In genomic region chr2:46134531-46135229, GRCh38 we compare ENCODE assay signal across 11 cellular contexts.
A peak's percentile ranks its signal among the peaks of the same experiment; 100 is the strongest.
DNase-seq lines count a peak whose midpoint lies in the region; ATAC-seq and TF ChIP-seq lines count a peak whose summit lies in the region.
"Had no signal": no experiment of that assay in that cellular context is flagged by ENCODE, and none has a peak within 500 bp of the region (broad histone marks: within the 10 kb centered on the region; RNA-seq: fewer than 3 reads in every experiment).

No MANE protein-coding gene starts in this region.

- H3K4me3 ChIP-seq in fibroblast of lung (replicated peaks in 1 of 4; ENCODE audit: control extremely low read depth in 1 of 4, insufficient read depth in 1 of 4, low read depth in 3 of 4, low read length in 4 of 4) (no peak overlapping the region), osteoblast (ENCODE audit: insufficient read depth, low read length) (no peak overlapping the region)

- peak; percentile 60 for DNase-seq in AG20443 (ENCODE audit: low spot score)
- peak; percentile 45 for DNase-seq in OCI-M1 (lab: John Stamatoyannopoulos, UW)
- peak; percentile 34 to 76 for DNase-seq in fibroblast of lung (ENCODE audit: low read depth in 2 of 2)
- peak; percentile 79 for DNase-seq in osteoblast (ENCODE audit: insufficient read length, low spot score, missing footprints)
- no peak for DNase-seq in AML-193 (lab: John Stamatoyannopoulos, UW)
- DNase-seq in cerebellar cortex (ENCODE audit: low spot score): no peak
- DNase-seq: C1 segment of cervical spinal cord, PC-3 had no signal

- ATAC-seq in GM21786 (IDR thresholded peaks at IDR 0.05; ENCODE audit: unreplicated experiment) (no peak), GM21723 (IDR thresholded peaks at IDR 0.05; ENCODE audit: unreplicated experiment) (no peak)
- ATAC-seq: PC-3 had no signal

- H2AFZ ChIP-seq in fibroblast of lung (ENCODE audit: low read length): no peak overlapping the region
- no peak overlapping the region for H2AFZ ChIP-seq in osteoblast (ENCODE audit: low read length)

- H3K27ac ChIP-seq in fibroblast of lung (ENCODE audit: insufficient read depth, low read length) (no peak overlapping the region), osteoblast (ENCODE audit: low read depth, low read length) (peak overlapping the region; percentile 65)
- H3K27ac ChIP-seq: neutrophil had no signal

- no peak for TF ChIP-seq CTCF in fibroblast of lung (conservative IDR thresholded peaks at IDR 0.05 in 1 of 2, IDR thresholded peaks at IDR 0.05 in 1 of 2; ENCODE audit: low read depth in 1 of 2, low read length in 2 of 2)
- TF ChIP-seq CTCF in osteoblast (IDR thresholded peaks at IDR 0.05; ENCODE audit: extremely low read depth, low read depth, low read length): no peak

- H3K4me1 ChIP-seq in fibroblast of lung (ENCODE audit: control insufficient read depth, extremely low read depth, insufficient read depth, low read length) (peaks cover 3% of the 10 kb centered on the region), osteoblast (ENCODE audit: insufficient read depth, low read length) (peaks cover 29% of the 10 kb centered on the region)

- H3K9me3 ChIP-seq in fibroblast of lung (ENCODE audit: control insufficient read depth, insufficient read depth, low read depth, low read length) (no peaks in the 10 kb centered on the region), osteoblast (ENCODE audit: low read depth, low read length) (no peaks in the 10 kb centered on the region)
- H3K9me3 ChIP-seq: neutrophil had no signal

- H3K4me2 ChIP-seq in fibroblast of lung (ENCODE audit: extremely low read depth, insufficient read depth, low read length): no peak overlapping the region
- peak overlapping the region; percentile 35 for H3K4me2 ChIP-seq in osteoblast (ENCODE audit: insufficient read depth, low read length)

- H4K20me1 ChIP-seq in fibroblast of lung (ENCODE audit: control insufficient read depth, extremely low read depth, insufficient read depth, low read length): no peaks in the 10 kb centered on the region
- H4K20me1 ChIP-seq in osteoblast (ENCODE audit: insufficient read depth, low read length): no peaks in the 10 kb centered on the region

- no peaks in the 10 kb centered on the region for H3K79me2 ChIP-seq in fibroblast of lung (ENCODE audit: control insufficient read depth, insufficient read depth, low read length)
- H3K79me2 ChIP-seq in osteoblast (ENCODE audit: insufficient read depth, low read length): no peaks in the 10 kb centered on the region

- H3K27me3 ChIP-seq in fibroblast of lung (ENCODE audit: control insufficient read depth, insufficient read depth, low read length) (no peaks in the 10 kb centered on the region), osteoblast (ENCODE audit: insufficient read depth, low read length) (no peaks in the 10 kb centered on the region)
- H3K27me3 ChIP-seq: neutrophil had no signal

- H3K36me3 ChIP-seq in fibroblast of lung (ENCODE audit: control insufficient read depth, insufficient read depth, low read length): no peaks in the 10 kb centered on the region
- H3K36me3 ChIP-seq in osteoblast (ENCODE audit: insufficient read depth, low read length): no peaks in the 10 kb centered on the region
- H3K36me3 ChIP-seq: neutrophil had no signal

- no peak overlapping the region for H3K9ac ChIP-seq in fibroblast of lung (ENCODE audit: insufficient read depth, low read length)

Comparison
In these comparisons a context has a peak if more than half of its experiments do, and no peak if none do; other contexts are left out.
1. DNase-seq: peak in AG20443 (single experiment), OCI-M1 (single experiment), fibroblast of lung (2 of 2) and osteoblast (single experiment); none in AML-193 (0 of 2) and cerebellar cortex (single experiment).